28 cellular contexts compared by ENCODE assay signal in genomic region chr2:70822843-70823629, GRCh38. TPM values are rescaled to one million over a fixed set of nuclear protein-coding genes. Genes with fewer than 3 reads are reported as not detected.
"Had no signal": no experiment of that assay in that cellular context is flagged by ENCODE, and none has a peak within 500 bp of the region (broad histone marks: within the 10 kb centered on the region; RNA-seq: fewer than 3 reads in every experiment).

No MANE protein-coding gene starts in this region.

- H3K27ac ChIP-seq: colonic mucosa, esophagus squamous epithelium, skin epidermis, transverse colon had no signal

- FAIRE-seq: endothelial cell of umbilical vein, TTC549 had no signal

- H3K9me3 ChIP-seq: colonic mucosa, esophagus squamous epithelium, transverse colon had no signal

- H3K4me3 Mint-ChIP-seq: activated CD4-positive, alpha-beta memory T cell treated with anti-CD3 and anti-CD28 coated beads for 36 hours; nephron progenitor cell had no signal

- H3K36me3 Mint-ChIP-seq: activated CD4-positive, alpha-beta memory T cell treated with anti-CD3 and anti-CD28 coated beads for 36 hours had no signal

- H3K4me3 ChIP-seq: colonic mucosa, esophagus squamous epithelium, skin epidermis, transverse colon had no signal

- H3K27me3 ChIP-seq: colonic mucosa had no signal

- H3K36me3 ChIP-seq: colonic mucosa, esophagus squamous epithelium, transverse colon had no signal

- DNase-seq: activated CD4-positive, alpha-beta memory T cell treated with anti-CD3 and anti-CD28 coated beads for 36 hours; activated naive CD4-positive, alpha-beta T cell treated with anti-CD3 and anti-CD28 coated beads, Interleukin-2, amount 50 U/mL, for 16 hours; amniotic stem cell; caudate nucleus; colonic mucosa; effector CD8-positive, alpha-beta T cell; esophagus squamous epithelium; hippocampal formation; mesendoderm; nephron progenitor cell; occipital lobe; right cardiac atrium; SHP77 treated with DMSO at 0.1 percent for 48 hours; stimulated activated CD4-positive, alpha-beta T cell treated with anti-CD3 and anti-CD28 coated beads, Interleukin-15, amount 100 ng/mL, for 24 hours; stimulated activated CD4-positive, alpha-beta T cell treated with anti-CD3 and anti-CD28 coated beads, Interleukin-4, amount 100 ng/mL, for 1 hour; stimulated activated naive CD4-positive, alpha-beta T cell; transverse colon had no signal

- H3K9me3 Mint-ChIP-seq: activated CD4-positive, alpha-beta memory T cell treated with anti-CD3 and anti-CD28 coated beads for 36 hours; activated T-helper 2 cell treated with anti-CD3 and anti-CD28 coated beads, Interferon-gamma antibody, Interleukin-2, Interleukin-4, amounts not matched to agents 10 μg/mL and 5 μg/mL and 100 μg/mL, durations not matched to agents 14 hours and 24 hours and 36 hours; nephron progenitor cell had no signal

- ATAC-seq: activated CD4-positive, CD25-positive, alpha-beta regulatory T cell treated with anti-CD3 and anti-CD28 coated beads, Interleukin-2, amount 50 U/mL, for 24 hours; right cardiac atrium had no signal

- H3K27ac Mint-ChIP-seq: activated CD4-positive, alpha-beta memory T cell treated with anti-CD3 and anti-CD28 coated beads for 36 hours; activated T-helper 2 cell treated with anti-CD3 and anti-CD28 coated beads, Interferon-gamma antibody, Interleukin-2, Interleukin-4, amounts not matched to agents 10 μg/mL and 5 μg/mL and 100 μg/mL, durations not matched to agents 14 hours and 24 hours and 36 hours; nephron progenitor cell; progenitor cell of endocrine pancreas had no signal

- H3K4me1 ChIP-seq: colonic mucosa, esophagus squamous epithelium, transverse colon had no signal

RNA-seq across cellular contexts. Expression of gene CLEC4F, which starts 2.6 kb away (rescaled TPM):
- total RNA-seq: activated CD4-positive, alpha-beta memory T cell treated with anti-CD3 and anti-CD28 coated beads for 36 hours; endothelial cell of umbilical vein; fibroblast of villous mesenchyme; kidney epithelial cell; occipital lobe; progenitor cell of endocrine pancreas had no signal
- polyA plus RNA-seq: endothelial cell of umbilical vein had no signal

RNA-seq across cellular contexts. Expression of gene CD207, which starts 12.6 kb away (rescaled TPM):
- total RNA-seq: activated CD4-positive, alpha-beta memory T cell treated with anti-CD3 and anti-CD28 coated beads for 36 hours; activated T-helper 2 cell treated with anti-CD3 and anti-CD28 coated beads, Interferon-gamma antibody, Interleukin-2, Interleukin-4, amounts not matched to agents 10 μg/mL and 5 μg/mL and 100 μg/mL, durations not matched to agents 14 hours and 24 hours and 36 hours; endothelial cell of umbilical vein; fibroblast of villous mesenchyme; glomerular endothelial cell; kidney epithelial cell; liver; occipital lobe; progenitor cell of endocrine pancreas; T-helper 1 cell treated with Interleukin-12 subunit alpha and Interleukin-12 subunit beta and Interleukin-4 antibody, amounts not matched to agents 30 ng/mL and 1 ng/mL, for 36 hours had no signal
- polyA plus RNA-seq: endothelial cell of umbilical vein, liver had no signal

RNA-seq across cellular contexts. Expression of gene FIGLA, which starts 32.6 kb away (rescaled TPM):
- total RNA-seq: activated CD4-positive, alpha-beta memory T cell treated with anti-CD3 and anti-CD28 coated beads for 36 hours; activated T-helper 2 cell treated with anti-CD3 and anti-CD28 coated beads, Interferon-gamma antibody, Interleukin-2, Interleukin-4, amounts not matched to agents 10 μg/mL and 5 μg/mL and 100 μg/mL, durations not matched to agents 14 hours and 24 hours and 36 hours; colonic mucosa; endothelial cell of umbilical vein; esophagus squamous epithelium; fibroblast of villous mesenchyme; glomerular endothelial cell; kidney epithelial cell; liver; occipital lobe; progenitor cell of endocrine pancreas; right cardiac atrium; T-helper 1 cell treated with Interleukin-12 subunit alpha and Interleukin-12 subunit beta and Interleukin-4 antibody, amounts not matched to agents 30 ng/mL and 1 ng/mL, for 36 hours; transverse colon had no signal
- polyA plus RNA-seq: endothelial cell of umbilical vein, liver, right cardiac atrium had no signal

RNA-seq across cellular contexts. Expression of gene ADD2, which starts 55.0 kb away (rescaled TPM):
- total RNA-seq: endothelial cell of umbilical vein, fibroblast of villous mesenchyme had no signal
